Comparison of ENCODE assay signal across 23 cellular contexts in the genomic region with DNA sequence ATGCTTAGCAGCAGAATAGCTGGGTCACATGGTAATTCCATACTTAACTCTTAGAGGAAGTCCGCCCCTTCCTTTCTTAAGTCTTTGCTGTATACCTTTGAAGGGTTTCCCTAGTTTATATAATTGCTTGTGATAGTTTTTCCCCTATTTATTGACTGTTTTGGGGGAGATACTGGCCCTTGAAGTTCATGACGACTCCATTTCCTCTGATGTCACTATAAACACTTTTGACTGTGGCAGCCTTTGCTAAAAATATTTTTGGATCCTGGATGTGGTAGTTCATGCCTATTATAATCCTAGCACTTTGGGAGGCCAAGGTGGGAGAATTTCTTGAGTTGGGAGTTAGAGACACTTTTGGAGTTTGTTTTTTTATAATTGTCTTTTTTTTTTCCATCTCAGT. TPM values are rescaled to one million over a fixed set of nuclear protein-coding genes. Genes with fewer than 3 reads are reported as not detected.
DNase-seq lines count a peak whose midpoint lies in the region; ATAC-seq, FAIRE-seq and TF ChIP-seq lines count a peak whose summit lies in the region.
"Had no signal": no experiment of that assay in that cellular context is flagged by ENCODE, and none has a peak within 500 bp of the region (broad histone marks: within the 10 kb centered on the region; RNA-seq: fewer than 3 reads in every experiment).

No MANE protein-coding gene starts in this region.

- DNase-seq in activated CD8-positive, alpha-beta T cell treated with anti-CD3 and anti-CD28 coated beads for 36 hours: no peak
- no peak for DNase-seq in activated CD8-positive, alpha-beta T cell treated with anti-CD3 and anti-CD28 coated beads, Interleukin-2, amount 10 ng/mL, durations not matched to agents 7 days and 5 days
- DNase-seq in OCI-LY7 (ENCODE audit: low spot score) (no peak), K562 (ENCODE audit: extremely low read depth in 1 of 4, low spot score in 3 of 4) (no peak), neural progenitor cell (ENCODE audit: low spot score) (no peak), midbrain (lab: John Stamatoyannopoulos, UW) (no peak), pons (ENCODE audit: low spot score) (no peak), A673 (ENCODE audit: low spot score) (no peak)
- DNase-seq: activated CD4-positive, alpha-beta memory T cell treated with anti-CD3 and anti-CD28 coated beads for 36 hours; activated CD4-positive, CD25-positive, alpha-beta regulatory T cell; activated naive CD4-positive, alpha-beta T cell treated with anti-CD3 and anti-CD28 coated beads, Interleukin-2, amount 10 ng/mL, durations not matched to agents 7 days and 5 days; DND-41; mesenchymal stem cell; NCI-H1417; NCI-H446; OCI-M1; pancreas; right lobe of liver; T1000; transverse colon had no signal

- no peaks in the 10 kb centered on the region for H3K9me2 ChIP-seq in OCI-LY7 (ENCODE audit: insufficient read depth, low read length)

- TF ChIP-seq CTCF in activated CD8-positive, alpha-beta T cell treated with anti-CD3 and anti-CD28 coated beads for 36 hours (IDR thresholded peaks at IDR 0.05): no peak
- TF ChIP-seq CTCF in OCI-LY7 (conservative IDR thresholded peaks at IDR 0.05; ENCODE audit: low read length) (no peak), K562 (IDR thresholded peaks at IDR 0.05 in 2 of 3, conservative IDR thresholded peaks at IDR 0.05 in 1 of 3; ENCODE audit: insufficient read depth in 2 of 3, low read depth in 1 of 3, low read length in 3 of 3) (no peak), neural progenitor cell (IDR thresholded peaks at IDR 0.05) (no peak), A673 (conservative IDR thresholded peaks at IDR 0.05; ENCODE audit: low read depth, low read length) (no peak)

- H3K4me3 ChIP-seq in OCI-LY7 (ENCODE audit: low read depth, low read length, poor library complexity, severe bottlenecking) (no peak overlapping the region), K562 (no peak overlapping the region), neural progenitor cell (no peak overlapping the region), A673 (ENCODE audit: low read depth, low read length, poor library complexity, severe bottlenecking) (no peak overlapping the region)
- H3K4me3 ChIP-seq: pancreas, right lobe of liver, transverse colon had no signal

- peaks cover 15% of the 10 kb centered on the region for H3K36me3 Mint-ChIP-seq in activated CD8-positive, alpha-beta T cell treated with anti-CD3 and anti-CD28 coated beads for 36 hours (ENCODE audit: low read depth)
- H3K36me3 Mint-ChIP-seq in activated CD8-positive, alpha-beta T cell treated with anti-CD3 and anti-CD28 coated beads, Interleukin-2, amount 10 ng/mL, durations not matched to agents 7 days and 5 days (ENCODE audit: low read depth): peaks cover 30% of the 10 kb centered on the region
- H3K36me3 Mint-ChIP-seq in neural progenitor cell: peaks cover 15% of the 10 kb centered on the region

- H3K27me3 ChIP-seq in K562 (ENCODE audit: control insufficient read depth in 2 of 2, insufficient read depth in 2 of 2, low read length in 2 of 2) (no peaks in the 10 kb centered on the region), neural progenitor cell (no peaks in the 10 kb centered on the region), A673 (replicated peaks; ENCODE audit: insufficient read depth, low read depth, low read length, poor library complexity) (no peaks in the 10 kb centered on the region)
- H3K27me3 ChIP-seq: pancreas, right lobe of liver, transverse colon had no signal

- no TSS peak for BruUV-seq in OCI-LY7 (replicated peaks; lab: Mats Ljungman, UMichigan)
- TSS peak; percentile 32 for BruUV-seq in K562 (replicated peaks; lab: Mats Ljungman, UMichigan)
- BruUV-seq in A673 (replicated peaks; lab: Mats Ljungman, UMichigan): no TSS peak

- TF ChIP-seq POLR2A in K562 (conservative IDR thresholded peaks at IDR 0.05): no peak

- TF ChIP-seq EP300 in K562 (IDR thresholded peaks at IDR 0.05; ENCODE audit: low read length): no peak

- CTCF ChIA-PET in activated CD8-positive, alpha-beta T cell treated with anti-CD3 and anti-CD28 coated beads for 36 hours (lab: Charles Lee): no interaction called here
- CTCF ChIA-PET in activated CD8-positive, alpha-beta T cell treated with anti-CD3 and anti-CD28 coated beads, Interleukin-2, amount 10 ng/mL, durations not matched to agents 7 days and 5 days (lab: Charles Lee): interaction anchor here (0.8 kb wide), 1 partner anchor 137 kb away, joined by 3 read pairs; no protein-coding TSS in a partner anchor
- CTCF ChIA-PET in OCI-LY7 (lab: Charles Lee; ENCODE audit: unreplicated experiment): no interaction called here
- CTCF ChIA-PET in K562 (lab: Yijun Ruan, JAX; ENCODE audit: low intra/inter-chr PET ratio): no interaction called here
- CTCF ChIA-PET in A673 (lab: Charles Lee): no interaction called here

- H3K4me1 Mint-ChIP-seq in activated CD8-positive, alpha-beta T cell treated with anti-CD3 and anti-CD28 coated beads for 36 hours (ENCODE audit: low read depth): peaks cover 23% of the 10 kb centered on the region
- peaks cover 13% of the 10 kb centered on the region for H3K4me1 Mint-ChIP-seq in activated CD8-positive, alpha-beta T cell treated with anti-CD3 and anti-CD28 coated beads, Interleukin-2, amount 10 ng/mL, durations not matched to agents 7 days and 5 days (ENCODE audit: low read depth)
- H3K4me1 Mint-ChIP-seq in neural progenitor cell: no peaks in the 10 kb centered on the region

- peaks cover 84% of the 10 kb centered on the region for H3K79me2 ChIP-seq in OCI-LY7 (ENCODE audit: insufficient read depth, low read depth, low read length)
- H3K79me2 ChIP-seq in K562 (ENCODE audit: control insufficient read depth, insufficient read depth, low read length): peaks cover 58% of the 10 kb centered on the region
- H3K79me2 ChIP-seq in neural progenitor cell (ENCODE audit: low read depth): peaks cover 100% of the 10 kb centered on the region

- FAIRE-seq in K562 (lab: Jason Lieb, UNC): no peak
- FAIRE-seq: pancreas had no signal

- in situ Hi-C loops in K562 (cut with MboI): no loop called here

- H3K27ac ChIP-seq in OCI-LY7 (ENCODE audit: low read depth, low read length, poor library complexity, severe bottlenecking) (peak overlapping the region; percentile 16), K562 (ENCODE audit: extremely low read depth, low read depth, low read length) (no peak overlapping the region), neural progenitor cell (peak overlapping the region; percentile 9), A673 (ENCODE audit: low read depth, low read length, poor library complexity, severe bottlenecking) (no peak overlapping the region)
- H3K27ac ChIP-seq: pancreas, right lobe of liver, transverse colon had no signal

- no peak for ATAC-seq in activated CD8-positive, alpha-beta T cell treated with anti-CD3 and anti-CD28 coated beads for 36 hours
- no peak for ATAC-seq in activated CD8-positive, alpha-beta T cell treated with anti-CD3 and anti-CD28 coated beads, Interleukin-2, amount 10 ng/mL, durations not matched to agents 7 days and 5 days
- no peak for ATAC-seq in K562
- ATAC-seq: pancreas, right lobe of liver had no signal

- H3K9me1 ChIP-seq in K562 (ENCODE audit: control insufficient read depth, insufficient read depth, low read length): no peaks in the 10 kb centered on the region

- H3K27me3 Mint-ChIP-seq in activated CD8-positive, alpha-beta T cell treated with anti-CD3 and anti-CD28 coated beads for 36 hours: no peaks in the 10 kb centered on the region
- H3K27me3 Mint-ChIP-seq in activated CD8-positive, alpha-beta T cell treated with anti-CD3 and anti-CD28 coated beads, Interleukin-2, amount 10 ng/mL, durations not matched to agents 7 days and 5 days (ENCODE audit: low read depth): no peaks in the 10 kb centered on the region
- H3K27me3 Mint-ChIP-seq in neural progenitor cell (ENCODE audit: insufficient read depth, low read depth): no peaks in the 10 kb centered on the region
- H3K27me3 Mint-ChIP-seq: activated CD4-positive, alpha-beta memory T cell treated with anti-CD3 and anti-CD28 coated beads for 36 hours; activated naive CD4-positive, alpha-beta T cell treated with anti-CD3 and anti-CD28 coated beads, Interleukin-2, amount 10 ng/mL, durations not matched to agents 7 days and 5 days; B cell; stimulated activated naive CD8-positive, alpha-beta T cell treated with anti-CD3 and anti-CD28 coated beads, Interleukin-15, Interleukin-2, amounts not matched to agents 100 ng/mL and 50 ng/mL, for 24 hours had no signal

- H3F3A ChIP-seq in neural progenitor cell (ENCODE audit: low read depth): peaks cover 15% of the 10 kb centered on the region

- H2AFZ ChIP-seq in OCI-LY7 (ENCODE audit: low read length) (no peak overlapping the region), K562 (ENCODE audit: low read depth, low read length) (no peak overlapping the region), neural progenitor cell (replicated peaks) (no peak overlapping the region)

- intact Hi-C loops in activated CD8-positive, alpha-beta T cell treated with anti-CD3 and anti-CD28 coated beads for 36 hours (cut with micrococcal nuclease): no loop called here
- intact Hi-C loops in OCI-LY7 (cut with micrococcal nuclease; ENCODE audit: unreplicated experiment): no loop called here
- intact Hi-C loops in K562 (cut with micrococcal nuclease): no loop called here
- intact Hi-C loops in A673 (cut with micrococcal nuclease; ENCODE audit: unreplicated experiment): no loop called here

- no peaks in the 10 kb centered on the region for H4K20me1 ChIP-seq in OCI-LY7 (ENCODE audit: insufficient read depth, low read length)
- no peaks in the 10 kb centered on the region for H4K20me1 ChIP-seq in K562 (replicated peaks; ENCODE audit: control insufficient read depth, insufficient read depth, low read length)
- H4K20me1 ChIP-seq in neural progenitor cell (ENCODE audit: low read depth): peaks cover 69% of the 10 kb centered on the region

- peak overlapping the region; percentile 70 for H3K27ac Mint-ChIP-seq in activated CD8-positive, alpha-beta T cell treated with anti-CD3 and anti-CD28 coated beads for 36 hours
- H3K27ac Mint-ChIP-seq in activated CD8-positive, alpha-beta T cell treated with anti-CD3 and anti-CD28 coated beads, Interleukin-2, amount 10 ng/mL, durations not matched to agents 7 days and 5 days: no peak overlapping the region
- H3K27ac Mint-ChIP-seq in neural progenitor cell: no peak overlapping the region
- H3K27ac Mint-ChIP-seq: activated CD4-positive, alpha-beta memory T cell treated with anti-CD3 and anti-CD28 coated beads for 36 hours; activated naive CD4-positive, alpha-beta T cell treated with anti-CD3 and anti-CD28 coated beads, Interleukin-2, amount 10 ng/mL, durations not matched to agents 7 days and 5 days; B cell had no signal

- H3K4me1 ChIP-seq in OCI-LY7 (ENCODE audit: insufficient read depth, low read length, poor library complexity, severe bottlenecking) (peaks cover 47% of the 10 kb centered on the region), K562 (replicated peaks in 1 of 2; ENCODE audit: control insufficient read depth in 2 of 2, insufficient read depth in 2 of 2, low read length in 2 of 2) (no peaks in the 10 kb centered on the region), neural progenitor cell (no peaks in the 10 kb centered on the region), A673 (ENCODE audit: insufficient read depth, low read length, poor library complexity, severe bottlenecking) (no peaks in the 10 kb centered on the region)
- H3K4me1 ChIP-seq: pancreas, right lobe of liver had no signal

- POLR2A ChIA-PET in activated CD8-positive, alpha-beta T cell treated with anti-CD3 and anti-CD28 coated beads for 36 hours (lab: Charles Lee): no interaction called here
- POLR2A ChIA-PET in activated CD8-positive, alpha-beta T cell treated with anti-CD3 and anti-CD28 coated beads, Interleukin-2, amount 10 ng/mL, durations not matched to agents 7 days and 5 days (lab: Charles Lee): no interaction called here
- POLR2A ChIA-PET in OCI-LY7 (lab: Charles Lee) (no interaction called here), K562 (lab: Yijun Ruan, JAX) (no interaction called here), A673 (lab: Charles Lee; ENCODE audit: low non-redundant PET) (no interaction called here)

- no peaks in the 10 kb centered on the region for H3K9me3 ChIP-seq in OCI-LY7 (ENCODE audit: low read length)
- no peaks in the 10 kb centered on the region for H3K9me3 ChIP-seq in K562 (replicated peaks; ENCODE audit: control insufficient read depth, insufficient read depth, low read depth, low read length)
- no peaks in the 10 kb centered on the region for H3K9me3 ChIP-seq in neural progenitor cell (ENCODE audit: low read depth)
- no peaks in the 10 kb centered on the region for H3K9me3 ChIP-seq in A673 (ENCODE audit: low read depth, low read length, poor library complexity, severe bottlenecking)
- H3K9me3 ChIP-seq: pancreas, right lobe of liver, transverse colon had no signal

- no peak overlapping the region for H3K9ac ChIP-seq in K562 (ENCODE audit: insufficient read depth in 1 of 2, low read depth in 2 of 2, low read length in 2 of 2)
- H3K9ac ChIP-seq in neural progenitor cell: no peak overlapping the region

- H3K9me3 Mint-ChIP-seq in activated CD8-positive, alpha-beta T cell treated with anti-CD3 and anti-CD28 coated beads for 36 hours: no peaks in the 10 kb centered on the region
- no peaks in the 10 kb centered on the region for H3K9me3 Mint-ChIP-seq in activated CD8-positive, alpha-beta T cell treated with anti-CD3 and anti-CD28 coated beads, Interleukin-2, amount 10 ng/mL, durations not matched to agents 7 days and 5 days (ENCODE audit: insufficient read depth)
- no peaks in the 10 kb centered on the region for H3K9me3 Mint-ChIP-seq in neural progenitor cell
- H3K9me3 Mint-ChIP-seq: activated CD4-positive, alpha-beta memory T cell treated with anti-CD3 and anti-CD28 coated beads for 36 hours; activated naive CD4-positive, alpha-beta T cell treated with anti-CD3 and anti-CD28 coated beads, Interleukin-2, amount 10 ng/mL, durations not matched to agents 7 days and 5 days; nephron; stimulated activated naive CD8-positive, alpha-beta T cell treated with anti-CD3 and anti-CD28 coated beads, Interleukin-15, Interleukin-2, amounts not matched to agents 100 ng/mL and 50 ng/mL, for 24 hours had no signal

- H3K4me3 Mint-ChIP-seq in activated CD8-positive, alpha-beta T cell treated with anti-CD3 and anti-CD28 coated beads for 36 hours: no peak overlapping the region
- H3K4me3 Mint-ChIP-seq in activated CD8-positive, alpha-beta T cell treated with anti-CD3 and anti-CD28 coated beads, Interleukin-2, amount 10 ng/mL, durations not matched to agents 7 days and 5 days: no peak overlapping the region
- H3K4me3 Mint-ChIP-seq in neural progenitor cell: no peak overlapping the region
- H3K4me3 Mint-ChIP-seq: activated CD4-positive, alpha-beta memory T cell treated with anti-CD3 and anti-CD28 coated beads for 36 hours; activated naive CD4-positive, alpha-beta T cell treated with anti-CD3 and anti-CD28 coated beads, Interleukin-2, amount 10 ng/mL, durations not matched to agents 7 days and 5 days; B cell; nephron; stimulated activated naive CD8-positive, alpha-beta T cell treated with anti-CD3 and anti-CD28 coated beads, Interleukin-15, Interleukin-2, amounts not matched to agents 100 ng/mL and 50 ng/mL, for 24 hours had no signal

- WGBS in K562 (ENCODE audit: insufficient coverage, low coverage, missing lambda C conversion rate): 96% methylated on average over 2 of the region's 2 CpGs

- peaks cover 47% of the 10 kb centered on the region for H3K36me3 ChIP-seq in OCI-LY7 (ENCODE audit: insufficient read depth, low read length)
- H3K36me3 ChIP-seq in K562 (ENCODE audit: control insufficient read depth, insufficient read depth, low read length): peaks cover 22% of the 10 kb centered on the region
- peaks cover 6% of the 10 kb centered on the region for H3K36me3 ChIP-seq in neural progenitor cell
- peaks cover 3% of the 10 kb centered on the region for H3K36me3 ChIP-seq in A673 (ENCODE audit: insufficient read depth, low read length, poor library complexity, severe bottlenecking)
- H3K36me3 ChIP-seq: pancreas had no signal

- H3K4me2 ChIP-seq in OCI-LY7 (ENCODE audit: low read length): peak overlapping the region; percentile 38
- no peak overlapping the region for H3K4me2 ChIP-seq in K562 (ENCODE audit: insufficient read depth, low read length)
- no peak overlapping the region for H3K4me2 ChIP-seq in neural progenitor cell

- no peak for TF ChIP-seq RAD21 in K562 (CRISPR knock-in tag; conservative IDR thresholded peaks at IDR 0.05 in 1 of 2, IDR thresholded peaks at IDR 0.05 in 1 of 2)

RNA-seq across cellular contexts. Expression of gene NSD1, which starts 38.4 kb away (rescaled TPM):
- total RNA-seq in activated CD8-positive, alpha-beta T cell treated with anti-CD3 and anti-CD28 coated beads for 36 hours: 10 to 100 TPM; 60.1 to 64.8 TPM
- 10 to 100 TPM; 91.8 to 98.4 TPM for total RNA-seq in activated CD8-positive, alpha-beta T cell treated with anti-CD3 and anti-CD28 coated beads, Interleukin-2, amount 10 ng/mL, durations not matched to agents 7 days and 5 days
- total RNA-seq in OCI-LY7 (2014; rRNA removed; shearing (Covaris generic)): 59.6 and 64.3 TPM in 2 replicates
- total RNA-seq in OCI-LY7 (2022) (132 and 142 TPM in 2 replicates), K562 (2014; rRNA removed) (27.7 and 29.5 TPM in 2 replicates), K562 (2014; rRNA removed; fragmentation: Illumina TruSeq; extraction: Trizol) (36.7 and 45.4 TPM in 2 replicates), K562 (2015; rRNA removed; fragmentation: Illumina TruSeq; extraction: Trizol) (39.1 TPM in 2 replicates), K562 (2021) (51.0 and 54.3 TPM in 2 replicates), neural progenitor cell (ENCODE audit: low replicate concordance) (61.3 and 114 TPM in 2 replicates), A673 (2021) (74.3 and 76.6 TPM in 2 replicates)
- total RNA-seq in K562 (2011; cell fraction: chromatin; rRNA removed; ENCODE audit: low replicate concordance): 86.2 and 191 TPM in 2 replicates
- 42.7 and 55.9 TPM in 2 replicates for total RNA-seq in K562 (2011; cell fraction: nucleolus; rRNA removed)
- 72.0 and 78.1 TPM in 2 replicates for total RNA-seq in K562 (2011; cell fraction: nucleoplasm; rRNA removed)
- polyA plus RNA-seq in K562 (2011; rRNA removed) (13.9 and 15.7 TPM in 2 replicates), K562 (2014; fragmentation: Illumina TruSeq; extraction: Trizol) (20.9 and 24.7 TPM in 2 replicates), K562 (2014; fragmentation: Nextera tagmentation; extraction: Ambion mirVana) (1 to 10 TPM; 3.8 to 5.5 TPM), K562 (2014; rRNA removed) (12.4 and 15.8 TPM in 2 replicates)
- 8.4 and 10.3 TPM in 2 replicates for polyA plus RNA-seq in K562 (2011; cell fraction: cytosol; rRNA removed)
- polyA plus RNA-seq in K562 (2011; cell fraction: nucleus; rRNA removed): 19.7 and 21.4 TPM in 2 replicates
- 16.7 and 20.4 TPM in 2 replicates for polyA plus RNA-seq in K562 (2012)
- polyA minus RNA-seq in K562 (2011; rRNA and poly(A)+ RNA removed): 50.9 and 58.5 TPM in 2 replicates
- polyA minus RNA-seq in K562 (2011; cell fraction: cytosol; rRNA and poly(A)+ RNA removed): 27.5 and 32.6 TPM in 2 replicates
- 31.2 and 53.8 TPM in 2 replicates for polyA minus RNA-seq in K562 (2011; cell fraction: nucleus; rRNA and poly(A)+ RNA removed)

Comparison
In these comparisons a context has a peak if more than half of its experiments do, and no peak if none do; other contexts are left out.
1. H3K27ac ChIP-seq: peak in OCI-LY7 (single experiment) and neural progenitor cell (single experiment); none in K562 (single experiment) and A673 (single experiment).